1 cellular context compared by ENCODE assay signal in the genomic region with DNA sequence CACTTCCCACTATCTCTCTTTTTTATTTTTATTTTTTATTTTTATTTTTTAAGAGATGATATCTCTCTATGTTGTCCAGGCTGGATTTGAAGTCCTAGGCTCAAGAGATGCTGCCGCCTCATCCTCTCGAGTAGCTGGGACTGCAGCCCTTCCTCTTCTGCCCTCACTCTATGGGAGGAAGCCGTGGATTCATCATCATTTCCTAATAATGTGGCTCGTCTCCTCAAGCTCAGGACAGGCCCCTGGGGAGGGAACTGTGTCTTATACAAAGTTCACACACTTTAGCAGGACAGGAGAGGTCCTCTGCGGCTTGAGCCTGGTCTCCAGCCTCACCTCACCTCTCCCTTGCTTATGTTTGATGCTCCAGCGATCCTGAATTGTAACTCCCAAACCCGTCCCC.
TF ChIP-seq lines count a peak whose summit lies in the region.

No MANE protein-coding gene starts in this region.

TF ChIP-seq in IMR-90, 13 proteins besides CTCF, POLR2A, EP300 and RAD21:
- TF ChIP-seq CHD1 (IDR thresholded peaks at IDR 0.05; ENCODE audit: low read depth, low read length) (no peak), CEBPB (IDR thresholded peaks at IDR 0.05; ENCODE audit: low read depth, low read length) (no peak)
TF ChIP-seq in IMR-90: peak in this region for 0.
